In genomic region chr2:70525032-70525431, GRCh38 we compare ENCODE assay signal across 10 cellular contexts. TPM values are rescaled to one million over a fixed set of nuclear protein-coding genes. Genes with fewer than 3 reads are reported as not detected.
DNase-seq lines count a peak whose midpoint lies in the region; ATAC-seq, FAIRE-seq and TF ChIP-seq lines count a peak whose summit lies in the region.
"Had no signal": no experiment of that assay in that cellular context is flagged by ENCODE, and none has a peak within 500 bp of the region (broad histone marks: within the 10 kb centered on the region; RNA-seq: fewer than 3 reads in every experiment).

No MANE protein-coding gene starts in this region.

- WGBS in spleen, 5 donors, result 78 to 94% (median 82%) methylated on average over 1 of the region's 1 CpG

- H3K4me1 ChIP-seq in HEK293 (ENCODE audit: control insufficient read depth, insufficient read depth, low read length) (no peaks in the 10 kb centered on the region), Peyer's patch (peaks cover 0 to 38% (median 4%) of the 10 kb centered on the region in 4 donors), spleen (peaks cover 0 to 41% (median 15%) of the 10 kb centered on the region in 6 donors)

- TF ChIP-seq CTCF in HEK293 (tag by site-specific recombination; IDR thresholded peaks at IDR 0.05) (no peak), Peyer's patch (IDR thresholded peaks at IDR 0.05) (no peak), fibroblast of mammary gland (conservative IDR thresholded peaks at IDR 0.05; ENCODE audit: control insufficient read depth, insufficient read depth, low read depth, low read length) (no peak), spleen (IDR thresholded peaks at IDR 0.05 in 8 of 11, conservative IDR thresholded peaks at IDR 0.05 in 3 of 11) (no peak)

- H3K27me3 ChIP-seq in Peyer's patch (no peaks in the 10 kb centered on the region), spleen (replicated peaks in 1 of 7) (no peaks in the 10 kb centered on the region)

- POLR2A ChIA-PET in HEK293 (lab: Yijun Ruan, JAX), result no interaction called here

- peak in 2 of 3 donors; percentile 57 to 74 for DNase-seq in Peyer's patch
- DNase-seq in fibroblast of mammary gland (ENCODE audit: low read depth), result peak; percentile 14
- no peak for DNase-seq in spleen
- no peak for DNase-seq in GM12892 (ENCODE audit: insufficient read length)
- DNase-seq in posterior cingulate gyrus, result no peak
- DNase-seq: NCI-H524 treated with DMSO at 0.1 percent for 48 hours had no signal

- CTCF ChIA-PET in HEK293 (lab: Yijun Ruan, JAX), result interaction anchor here (0.6 to 1.0 kb wide), 3 partner anchors 10 to 222 kb away, joined by 3 to 4 read pairs (median 3); no protein-coding TSS in a partner anchor

- H3K36me3 ChIP-seq in HEK293 (ENCODE audit: control insufficient read depth in 2 of 2, insufficient read depth in 1 of 2, low read length in 2 of 2) (no peaks in the 10 kb centered on the region), Peyer's patch (no peaks in the 10 kb centered on the region), spleen (no peaks in the 10 kb centered on the region)

- intact Hi-C loops in spleen (cut with DNase I; ENCODE audit: low total_unique reads), result no loop called here
- intact Hi-C loops in posterior cingulate gyrus (cut with DNase I), result no loop called here

- no peak for FAIRE-seq in GM12892 (lab: Jason Lieb, UNC)
- FAIRE-seq: endothelial cell of umbilical vein had no signal

- no peak for TF ChIP-seq POLR2A in Peyer's patch (IDR thresholded peaks at IDR 0.05)
- no peak for TF ChIP-seq POLR2A in spleen (IDR thresholded peaks at IDR 0.05)
- no peak for TF ChIP-seq POLR2A in GM12892 (IDR thresholded peaks at IDR 0.05; ENCODE audit: low read depth, low read length)

- H3K27ac ChIP-seq in HEK293 (ENCODE audit: extremely low read depth, low read depth, low read length), result no peak overlapping the region
- peak overlapping the region in 3 of 4 donors; percentile 41 to 96 (median 87) for H3K27ac ChIP-seq in Peyer's patch
- H3K27ac ChIP-seq in spleen, result peak overlapping the region in 7 of 8 donors; percentile 76 to 90 (median 89)

- H3K9me3 ChIP-seq in HEK293 (ENCODE audit: control insufficient read depth, insufficient read depth, low read depth, low read length) (no peaks in the 10 kb centered on the region), Peyer's patch (no peaks in the 10 kb centered on the region), spleen (no peaks in the 10 kb centered on the region)

- no peak overlapping the region for H3K4me3 ChIP-seq in HEK293 (ENCODE audit: low read depth, low read length)
- no peak overlapping the region for H3K4me3 ChIP-seq in Peyer's patch
- no peak overlapping the region for H3K4me3 ChIP-seq in fibroblast of mammary gland (ENCODE audit: control insufficient read depth, low read depth, low read length)
- H3K4me3 ChIP-seq in spleen, result peak overlapping the region in 1 of 8 donors; percentile 21

- ATAC-seq in HG03196 (IDR thresholded peaks at IDR 0.05; ENCODE audit: unreplicated experiment), result no peak
- ATAC-seq in HG02610 (IDR thresholded peaks at IDR 0.05; ENCODE audit: unreplicated experiment), result no peak

TF ChIP-seq in HEK293, 187 proteins besides CTCF, POLR2A, EP300 and RAD21:
- TF ChIP-seq ZNF621 (tag by site-specific recombination; IDR thresholded peaks at IDR 0.05) (no peak), ZSCAN23 (tag by site-specific recombination; IDR thresholded peaks at IDR 0.05) (no peak), ZNF223 (tag by site-specific recombination; IDR thresholded peaks at IDR 0.05) (no peak), ZNF121 (tag by site-specific recombination; IDR thresholded peaks at IDR 0.05) (no peak), ZNF211 (tag by site-specific recombination; IDR thresholded peaks at IDR 0.05; ENCODE audit: low read depth) (no peak), MZF1 (tag by site-specific recombination; IDR thresholded peaks at IDR 0.05; ENCODE audit: borderline replicate concordance) (no peak), ZNF112 (tag by site-specific recombination; IDR thresholded peaks at IDR 0.05) (no peak), KLF16 (tag by site-specific recombination; IDR thresholded peaks at IDR 0.05) (0 out of 2 replicates have a peak, but pooled peaks have one; percentile 16), ZNF280C (tag by site-specific recombination; IDR thresholded peaks at IDR 0.05) (no peak), TCF7L2 (IDR thresholded peaks at IDR 0.05; ENCODE audit: borderline replicate concordance, low read depth, low read length) (no peak), ZIC2 (tag by site-specific recombination; IDR thresholded peaks at IDR 0.05) (0 out of 2 replicates have a peak, but pooled peaks have one; percentile 10)

RNA-seq across cellular contexts. Expression of gene TGFA, which starts 28.6 kb away (rescaled TPM):
- total RNA-seq in Peyer's patch (10 to 100 TPM in 3 of 4 donors, 1 to 10 TPM in 1; 2.5 to 51.6 (median 37.9) TPM), spleen (10 to 100 TPM in 6 of 7 donors, 1 to 10 TPM in 1; 6.8 to 27.5 (median 18.2) TPM)
- polyA plus RNA-seq in spleen, result 1 to 10 TPM; 1.3 to 2.8 (median 2.0) TPM
- polyA plus RNA-seq in GM12892 (2012; ENCODE audit: missing spikeins), result not detected

Comparison
In these comparisons a context has a peak if more than half of its experiments do, and no peak if none do; other contexts are left out.
1. DNase-seq: peak in Peyer's patch (2 of 3) and fibroblast of mammary gland (single experiment); none in spleen (single experiment), GM12892 (single experiment) and posterior cingulate gyrus (0 of 10).